Comparison of ENCODE assay signal across 30 cellular contexts in the genomic region with DNA sequence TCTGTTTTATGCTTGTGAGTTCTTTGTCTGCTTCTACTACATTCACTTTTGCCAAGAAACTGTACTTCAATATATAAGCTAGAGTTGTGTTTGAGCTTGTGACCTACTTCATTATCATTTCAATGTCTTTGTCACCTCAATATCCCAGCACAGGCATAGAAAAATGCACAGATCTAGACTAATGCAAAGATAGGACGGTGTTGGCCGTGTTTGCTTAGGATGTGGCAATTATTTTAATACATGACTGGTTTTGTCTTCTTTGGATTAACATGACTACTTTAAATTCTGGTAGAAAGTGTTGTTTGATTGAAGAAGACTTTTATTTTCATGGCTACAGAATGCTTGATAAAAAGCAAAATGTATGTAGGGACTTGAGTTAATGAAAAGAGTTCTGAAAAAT.
"Had no signal": no experiment of that assay in that cellular context is flagged by ENCODE, and none has a peak within 500 bp of the region (broad histone marks: within the 10 kb centered on the region; RNA-seq: fewer than 3 reads in every experiment).

No MANE protein-coding gene starts in this region.

- H3K27me3 ChIP-seq: brain microvascular endothelial cell, MG63 had no signal

- H3K27ac ChIP-seq: brain microvascular endothelial cell, RWPE1, VCaP had no signal

- H3K4me3 ChIP-seq: MG63 had no signal

- DNase-seq: activated B cell treated with CpG ODN at 0.5 μM for 24 hours; activated CD4-positive, alpha-beta memory T cell treated with anti-CD3 and anti-CD28 coated beads for 36 hours; activated CD4-positive, alpha-beta T cell treated with anti-CD3 and anti-CD28 coated beads for 4 hours; activated CD4-positive, alpha-beta T cell treated with anti-CD3 and anti-CD28 coated beads, Interleukin-2, amount 50 U/mL, for 1 hour; activated CD4-positive, CD25-positive, alpha-beta regulatory T cell treated with anti-CD3 and anti-CD28 coated beads, Interleukin-2, amount 50 U/mL, for 72 hours; activated CD8-positive, alpha-beta memory T cell treated with anti-CD3 and anti-CD28 coated beads, Interleukin-2, amount 50 U/mL, for 4 hours; activated gamma-delta T cell treated with Interleukin-2 at 50 U/mL for 16 hours; activated naive CD4-positive, alpha-beta T cell treated with anti-CD3 and anti-CD28 coated beads for 36 hours; activated naive CD8-positive, alpha-beta T cell treated with anti-CD3 and anti-CD28 coated beads, Interleukin-2, amount 50 U/mL, for 24 hours; activated T-cell treated with anti-CD3 and anti-CD28 coated beads for 4 hours; activated T-cell treated with anti-CD3 and anti-CD28 coated beads, Interleukin-2, amount 50 U/mL, for 4 hours; anterior cingulate cortex; Kasumi-1; MG63; MV-4-11; NCI-H1092; NCI-H1436 treated with DMSO at 0.1 percent for 48 hours; NCI-H1694 treated with DMSO at 0.1 percent for 48 hours; NCI-H2029; NCI-H345; NCI-H524 treated with DMSO at 0.1 percent for 48 hours; PC-3; SIG-M5; SW 1271; T-helper 1 cell; T-helper 2 cell; T-helper 9 cell had no signal

- H3K36me3 ChIP-seq: brain microvascular endothelial cell, MG63 had no signal

- H3K9me3 ChIP-seq: MG63 had no signal
